In the genomic region with DNA sequence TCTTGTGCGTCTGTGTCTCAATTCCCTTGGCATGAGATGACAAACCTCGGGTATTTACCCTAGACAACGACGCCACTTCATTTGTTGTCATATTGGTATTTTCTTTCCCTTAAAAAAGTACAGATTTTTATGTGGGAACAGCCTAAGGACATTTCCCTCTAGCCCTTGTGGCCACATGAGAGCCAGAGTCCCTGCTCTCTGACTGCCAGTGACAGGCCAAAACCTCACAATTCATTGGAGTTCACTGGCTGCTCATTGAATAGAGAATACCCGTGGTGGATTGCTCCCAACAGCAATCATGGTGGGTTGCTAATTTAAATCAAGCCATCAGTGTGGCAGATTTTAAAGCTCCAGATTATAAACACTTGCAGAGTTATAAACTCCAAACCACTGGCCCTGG, we compare ENCODE assay signal across 26 cellular contexts.
"Had no signal": no experiment of that assay in that cellular context is flagged by ENCODE, and none has a peak within 500 bp of the region (broad histone marks: within the 10 kb centered on the region; RNA-seq: fewer than 3 reads in every experiment).

No MANE protein-coding gene starts in this region.

- ATAC-seq: esophagus mucosa, gastrocnemius medialis, heart right ventricle, left cardiac atrium, left lung, left ventricle myocardium superior, lower lobe of right lung had no signal

- H3K9me3 ChIP-seq: esophagus squamous epithelium, gastrocnemius medialis, left lung, lower lobe of right lung had no signal

- H3K4me3 ChIP-seq: coronary artery, dorsolateral prefrontal cortex, esophagus squamous epithelium, gastrocnemius medialis, heart right ventricle, left lung, lower lobe of right lung had no signal

- FAIRE-seq: colon, endometrium, islet of Langerhans, keratinocyte had no signal

- H3K36me3 ChIP-seq: esophagus squamous epithelium, gastrocnemius medialis, heart right ventricle, left lung, lower lobe of right lung had no signal

- H3K27ac ChIP-seq: coronary artery, dorsolateral prefrontal cortex, epithelial cell of prostate, esophagus squamous epithelium, gastrocnemius medialis, heart right ventricle, left lung, lower lobe of right lung had no signal

- DNase-seq: dermis blood vessel endothelial cell; dorsolateral prefrontal cortex; effector CD4-positive, alpha-beta T cell; effector memory CD4-positive, alpha-beta T cell; erythroblast; esophagus squamous epithelium; foreskin fibroblast; foreskin melanocyte; gastrocnemius medialis; glutamatergic neuron; head of caudate nucleus; heart right ventricle; hippocampal formation; left cardiac atrium; left lung; left ventricle myocardium superior; lower lobe of right lung; mesendoderm; midbrain had no signal

- H3K4me1 ChIP-seq: gastrocnemius medialis, heart right ventricle, left lung, lower lobe of right lung had no signal

- H3K27me3 ChIP-seq: esophagus squamous epithelium, gastrocnemius medialis, heart right ventricle, left lung had no signal
